Comparison of ENCODE assay signal across 17 cellular contexts in genomic region chr2:61287254-61287653, GRCh38.
"Had no signal": no experiment of that assay in that cellular context is flagged by ENCODE, and none has a peak within 500 bp of the region (broad histone marks: within the 10 kb centered on the region; RNA-seq: fewer than 3 reads in every experiment).

No MANE protein-coding gene starts in this region.

- H3K4me1 ChIP-seq: adrenal gland, left lung, pancreas had no signal

- H3K9me3 ChIP-seq: adrenal gland, left lung, pancreas, thoracic aorta had no signal

- H3K27ac Mint-ChIP-seq: activated B cell treated with CpG ODN at 0.5 μM for 24 hours; activated CD4-positive, alpha-beta memory T cell treated with anti-CD3 and anti-CD28 coated beads for 36 hours; activated naive CD4-positive, alpha-beta T cell treated with anti-CD3 and anti-CD28 coated beads for 36 hours; activated T-helper 2 cell treated with anti-CD3 and anti-CD28 coated beads, Interferon-gamma antibody, Interleukin-2, Interleukin-4, amounts not matched to agents 10 μg/mL and 5 μg/mL and 100 μg/mL, durations not matched to agents 14 hours and 24 hours and 36 hours; stimulated activated naive B cell treated with anti-CD40 and anti-IgM and Interleukin-4, amounts not matched to agents 10 μg/mL and 1 μg/mL and 100 μg/mL, for 72 hours had no signal

- H3K27me3 Mint-ChIP-seq: activated B cell treated with CpG ODN at 0.5 μM for 24 hours; activated CD4-positive, alpha-beta memory T cell treated with anti-CD3 and anti-CD28 coated beads for 36 hours; stimulated activated naive B cell treated with anti-CD40 and anti-IgM and Interleukin-4, amounts not matched to agents 10 μg/mL and 1 μg/mL and 100 μg/mL, for 72 hours had no signal

- H3K36me3 ChIP-seq: pancreas had no signal

- H3K27ac ChIP-seq: adrenal gland, left lung, pancreas, thoracic aorta had no signal

- ATAC-seq: left lung; pancreas; sciatic nerve; stimulated activated naive B cell treated with anti-CD40 and anti-IgM and Interleukin-4, amounts not matched to agents 10 μg/mL and 1 μg/mL and 100 μg/mL, for 72 hours had no signal

- H3K27me3 ChIP-seq: adrenal gland, left lung, pancreas had no signal

- H3K4me3 Mint-ChIP-seq: activated B cell treated with CpG ODN at 0.5 μM for 24 hours; activated CD4-positive, alpha-beta memory T cell treated with anti-CD3 and anti-CD28 coated beads for 36 hours; activated naive CD4-positive, alpha-beta T cell treated with anti-CD3 and anti-CD28 coated beads for 36 hours; stimulated activated naive B cell treated with anti-CD40 and anti-IgM and Interleukin-4, amounts not matched to agents 10 μg/mL and 1 μg/mL and 100 μg/mL, for 72 hours; T-helper 2 cell treated with Interferon-gamma antibody and Interleukin-4, amounts not matched to agents 5 μg/mL and 100 μg/mL, for 36 hours had no signal

- H3K9me3 Mint-ChIP-seq: activated B cell treated with CpG ODN at 0.5 μM for 24 hours; activated CD4-positive, alpha-beta memory T cell treated with anti-CD3 and anti-CD28 coated beads for 36 hours; activated naive CD4-positive, alpha-beta T cell treated with anti-CD3 and anti-CD28 coated beads for 36 hours; activated T-helper 2 cell treated with anti-CD3 and anti-CD28 coated beads, Interferon-gamma antibody, Interleukin-2, Interleukin-4, amounts not matched to agents 10 μg/mL and 5 μg/mL and 100 μg/mL, durations not matched to agents 14 hours and 24 hours and 36 hours; stimulated activated naive B cell treated with anti-CD40 and anti-IgM and Interleukin-4, amounts not matched to agents 10 μg/mL and 1 μg/mL and 100 μg/mL, for 72 hours; T-helper 2 cell treated with Interferon-gamma antibody and Interleukin-4, amounts not matched to agents 5 μg/mL and 100 μg/mL, for 36 hours had no signal

- H3K4me3 ChIP-seq: adrenal gland, left lung, pancreas, thoracic aorta had no signal

- DNase-seq: activated B cell treated with CpG ODN at 0.5 μM for 24 hours; activated CD4-positive, alpha-beta memory T cell treated with anti-CD3 and anti-CD28 coated beads for 36 hours; activated CD4-positive, alpha-beta T cell treated with anti-CD3 and anti-CD28 coated beads for 4 hours; activated naive CD4-positive, alpha-beta T cell treated with anti-CD3 and anti-CD28 coated beads for 36 hours; activated T-cell treated with anti-CD3 and anti-CD28 coated beads, Interleukin-2, amount 50 U/mL, for 1 hour; adrenal gland; caudate nucleus; foreskin melanocyte; hypothalamus; left lung; pancreas; stimulated activated naive B cell treated with anti-CD40 and anti-IgM and Interleukin-4, amounts not matched to agents 10 μg/mL and 1 μg/mL and 100 μg/mL, for 72 hours had no signal

- FAIRE-seq: keratinocyte, pancreas had no signal
